In genomic region chr1:223859037-223859436, GRCh38 we compare ENCODE assay signal across 6 cellular contexts.
"Had no signal": no experiment of that assay in that cellular context is flagged by ENCODE, and none has a peak within 500 bp of the region (broad histone marks: within the 10 kb centered on the region; RNA-seq: fewer than 3 reads in every experiment).

No MANE protein-coding gene starts in this region.

- DNase-seq: GOT3, H7, KBM-7 had no signal

- ATAC-seq: HCT116, HepG2 had no signal

- H3K27ac ChIP-seq: GM23248 had no signal
